8 cellular contexts compared by ENCODE assay signal in the genomic region with DNA sequence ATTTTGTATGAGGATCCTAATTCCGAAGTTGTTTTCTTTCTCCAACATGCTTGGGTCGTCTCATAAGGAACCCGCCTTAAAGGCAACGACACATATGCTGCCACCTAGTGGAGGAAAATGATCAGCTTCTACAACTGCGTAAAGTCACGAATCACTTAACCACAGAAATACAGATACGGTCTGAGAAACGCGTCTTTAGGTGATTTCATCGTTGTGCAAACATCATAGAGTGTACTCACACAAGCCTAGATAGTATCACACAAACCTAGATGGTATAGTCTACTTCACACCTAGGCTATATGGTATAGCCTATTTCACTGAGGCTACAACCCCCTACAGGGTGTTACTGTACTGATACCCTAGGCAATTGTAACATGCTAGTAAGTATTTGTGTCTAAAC. TPM values are rescaled to one million over a fixed set of nuclear protein-coding genes. Genes with fewer than 3 reads are reported as not detected.
A peak's percentile ranks its signal among the peaks of the same experiment; 100 is the strongest.
DNase-seq lines count a peak whose midpoint lies in the region; ATAC-seq and TF ChIP-seq lines count a peak whose summit lies in the region.

No MANE protein-coding gene starts in this region.

- H3K27me3 ChIP-seq in HL-60 (ENCODE audit: insufficient read depth, poor library complexity, severe bottlenecking) (no peaks in the 10 kb centered on the region), tibial nerve (no peaks in the 10 kb centered on the region)

- WGBS in tibial nerve, 2 donors = 1 to 3% methylated on average over 10 of the region's 10 CpGs

- in situ Hi-C loops in ACHN (cut with HindIII; ENCODE audit: low pct_ligation_motif_present, low pct_unique_long_range_greater_than_20kb, low sequenced_read_pairs) = loop anchor here (25.0 kb wide), 1 partner anchor 105 kb away; no protein-coding TSS in a partner anchor

- H3K27ac Mint-ChIP-seq in activated CD8-positive, alpha-beta T cell treated with anti-CD3 and anti-CD28 coated beads for 36 hours = no peak overlapping the region
- no peak overlapping the region for H3K27ac Mint-ChIP-seq in nephron progenitor cell

- peak; percentile 76 for TF ChIP-seq CTCF in GM12875 (IDR thresholded peaks at IDR 0.05; ENCODE audit: borderline replicate concordance, insufficient read depth, low read depth, low read length)
- peak; percentile 97 for TF ChIP-seq CTCF in HL-60 (IDR thresholded peaks at IDR 0.05; ENCODE audit: insufficient read depth, low read length)
- TF ChIP-seq CTCF in activated CD8-positive, alpha-beta T cell treated with anti-CD3 and anti-CD28 coated beads for 36 hours (IDR thresholded peaks at IDR 0.05) = peak; percentile 79
- TF ChIP-seq CTCF in nephron progenitor cell (IDR thresholded peaks at IDR 0.05) = peak; percentile 80
- peak; percentile 77 to 91 (median 80) for TF ChIP-seq CTCF in tibial nerve (IDR thresholded peaks at IDR 0.05)

- peaks cover 24% of the 10 kb centered on the region for H3K4me1 Mint-ChIP-seq in activated CD8-positive, alpha-beta T cell treated with anti-CD3 and anti-CD28 coated beads for 36 hours (ENCODE audit: low read depth)
- H3K4me1 Mint-ChIP-seq in nephron progenitor cell = peaks cover 13% of the 10 kb centered on the region

- intact Hi-C loops in activated CD8-positive, alpha-beta T cell treated with anti-CD3 and anti-CD28 coated beads for 36 hours (cut with micrococcal nuclease) = loop anchor here (2.0 kb wide), 1 partner anchor 27 kb away; no protein-coding TSS in a partner anchor

- no peak overlapping the region for H3K4me3 Mint-ChIP-seq in activated CD8-positive, alpha-beta T cell treated with anti-CD3 and anti-CD28 coated beads for 36 hours
- no peak overlapping the region for H3K4me3 Mint-ChIP-seq in nephron progenitor cell

- DNase-seq in ACHN (peak; percentile 87), HL-60 (ENCODE audit: low read depth in 1 of 2, low spot score in 1 of 2) (peak; percentile 89 to 92), NCI-H82 treated with DMSO at 0.1 percent for 48 hours (lab: John Stamatoyannopoulos, UW; ENCODE audit: unreplicated experiment) (peak; percentile 45), nephron progenitor cell (peak; percentile 60), tibial nerve (ENCODE audit: low spot score in 2 of 2) (peak in 1 of 2 donors; percentile 93)
- DNase-seq in activated CD8-positive, alpha-beta T cell treated with anti-CD3 and anti-CD28 coated beads for 36 hours = peak; percentile 82

- H3K27ac ChIP-seq in HL-60 (replicated peaks) = peak overlapping the region; percentile 91
- H3K27ac ChIP-seq in tibial nerve = peak overlapping the region in 2 of 4 donors; percentile 84 to 89

- TF ChIP-seq POLR2A in tibial nerve (IDR thresholded peaks at IDR 0.05) = no peak

- peaks cover 0 to 73% (median 33%) of the 10 kb centered on the region in 4 donors for H3K4me1 ChIP-seq in tibial nerve

- POLR2A ChIA-PET in activated CD8-positive, alpha-beta T cell treated with anti-CD3 and anti-CD28 coated beads for 36 hours (lab: Charles Lee) = interaction anchor here (0.7 kb wide), 1 partner anchor 9 kb away, joined by 3 read pairs; no protein-coding TSS in a partner anchor

- H3K36me3 Mint-ChIP-seq in activated CD8-positive, alpha-beta T cell treated with anti-CD3 and anti-CD28 coated beads for 36 hours (ENCODE audit: low read depth) = no peaks in the 10 kb centered on the region
- no peaks in the 10 kb centered on the region for H3K36me3 Mint-ChIP-seq in nephron progenitor cell (ENCODE audit: low read depth)

- peak in 1 of 2 donors; percentile 53 for TF ChIP-seq EP300 in tibial nerve (IDR thresholded peaks at IDR 0.05)

- no peaks in the 10 kb centered on the region for H3K36me3 ChIP-seq in tibial nerve

- CTCF ChIA-PET in activated CD8-positive, alpha-beta T cell treated with anti-CD3 and anti-CD28 coated beads for 36 hours (lab: Charles Lee) = interaction anchor here (0.7 to 9.4 kb wide), 29 partner anchors 9 to 286 kb away, joined by 3 to 134 read pairs (median 4); partner anchors contain the start of gene GNLY

- H3K4me3 ChIP-seq in GM12875 (ENCODE audit: low read depth, low read length) = no peak overlapping the region
- no peak overlapping the region for H3K4me3 ChIP-seq in HL-60 (replicated peaks; ENCODE audit: insufficient read depth, low read length)
- no peak overlapping the region for H3K4me3 ChIP-seq in tibial nerve

- no peaks in the 10 kb centered on the region for H3K9me3 Mint-ChIP-seq in activated CD8-positive, alpha-beta T cell treated with anti-CD3 and anti-CD28 coated beads for 36 hours
- H3K9me3 Mint-ChIP-seq in nephron progenitor cell = no peaks in the 10 kb centered on the region

- peak; percentile 91 for ATAC-seq in activated CD8-positive, alpha-beta T cell treated with anti-CD3 and anti-CD28 coated beads for 36 hours
- peak; percentile 70 for ATAC-seq in esophagus mucosa

- H3K9me3 ChIP-seq in tibial nerve = no peaks in the 10 kb centered on the region

- H3K27me3 Mint-ChIP-seq in activated CD8-positive, alpha-beta T cell treated with anti-CD3 and anti-CD28 coated beads for 36 hours = peaks cover 3% of the 10 kb centered on the region
- peaks cover 28% of the 10 kb centered on the region for H3K27me3 Mint-ChIP-seq in nephron progenitor cell (ENCODE audit: low read depth, poor library complexity)

RNA-seq across cellular contexts. Expression of gene GNLY, which starts 13.1 kb away (rescaled TPM):
- total RNA-seq in activated CD8-positive, alpha-beta T cell treated with anti-CD3 and anti-CD28 coated beads for 36 hours = 10 to 100 TPM; 46.7 to 52.6 TPM
- total RNA-seq in esophagus mucosa = 0.44 TPM
- 1 to 10 TPM in 1 of 4 donors, under 1 TPM in 2, not detected in 1; 0.63 to 4.2 (median 0.98) TPM for total RNA-seq in tibial nerve

RNA-seq across cellular contexts. Expression of gene SFTPB, which starts 39.3 kb away (rescaled TPM):
- total RNA-seq in activated CD8-positive, alpha-beta T cell treated with anti-CD3 and anti-CD28 coated beads for 36 hours = not detected
- total RNA-seq in esophagus mucosa = 0.84 TPM
- not detected for total RNA-seq in tibial nerve

RNA-seq across cellular contexts. Expression of gene ATOH8, which starts 46.5 kb away (rescaled TPM):
- not detected for total RNA-seq in activated CD8-positive, alpha-beta T cell treated with anti-CD3 and anti-CD28 coated beads for 36 hours
- total RNA-seq in esophagus mucosa (1.2 TPM), tibial nerve (100 to 1,000 TPM in 3 of 4 donors, 10 to 100 TPM in 1; 98.0 to 170 (median 119) TPM)

Comparison
In these comparisons a context has a peak if more than half of its experiments do, and no peak if none do; other contexts are left out.
1. RNA of gene GNLY, which starts 13.1 kb away (total RNA-seq): 46.7 to 52.6 TPM in activated CD8-positive, alpha-beta T cell treated with anti-CD3 and anti-CD28 coated beads for 36 hours; 0.63 to 4.2 TPM in tibial nerve and 0.44 TPM in esophagus mucosa (single experiment); every median in the first group is over 4 times any median in the second.
2. RNA of gene ATOH8, which starts 46.5 kb away (total RNA-seq): 98.0 to 170 TPM in tibial nerve; 1.2 TPM in esophagus mucosa (single experiment) and not detected in activated CD8-positive, alpha-beta T cell treated with anti-CD3 and anti-CD28 coated beads for 36 hours; every median in the first group is over 10 times any median in the second.
3. Peak in every context shown above with its lines, with median percentiles within 50 percentile points of each other: CTCF ChIP-seq.